ENCODE assay signal across 23 cellular contexts in the genomic region with DNA sequence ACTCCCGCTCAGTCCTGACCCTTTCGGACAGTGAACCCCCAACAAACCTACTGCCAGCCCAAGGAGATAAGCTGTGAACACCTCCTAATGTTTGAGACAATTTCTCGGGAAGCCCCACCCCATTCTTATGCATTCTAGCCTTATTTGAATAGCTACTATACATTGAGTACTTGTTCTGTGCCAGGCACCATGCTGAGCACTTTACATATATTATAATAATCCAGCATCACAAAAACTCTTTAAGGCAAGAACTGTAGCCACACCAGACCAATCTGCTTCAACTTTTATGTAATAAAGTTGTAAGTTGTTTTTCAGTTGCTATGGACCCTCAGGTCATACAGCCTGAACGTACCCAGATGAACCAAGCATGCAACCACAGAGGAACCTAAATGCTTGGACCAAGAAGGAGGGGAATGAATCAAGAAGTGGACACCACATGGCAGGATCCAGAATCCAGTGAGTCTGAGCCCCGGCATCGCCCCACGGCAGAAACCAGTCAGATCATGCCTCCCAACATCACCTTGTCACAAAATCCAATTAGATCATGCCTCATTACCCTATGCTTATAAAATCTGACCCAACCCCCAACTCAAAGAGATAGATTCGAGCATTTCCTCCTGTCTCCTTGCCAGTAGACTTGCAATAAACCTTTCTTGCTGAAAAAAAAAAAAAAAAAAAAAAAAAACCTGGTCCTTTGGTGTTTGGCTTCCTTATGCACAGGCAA.
DNase-seq lines count a peak whose midpoint lies in the region; ATAC-seq and TF ChIP-seq lines count a peak whose summit lies in the region.
"Had no signal": no experiment of that assay in that cellular context is flagged by ENCODE, and none has a peak within 500 bp of the region (broad histone marks: within the 10 kb centered on the region; RNA-seq: fewer than 3 reads in every experiment).

No MANE protein-coding gene starts in this region.

- H3K79me2 ChIP-seq in GM23338 (replicated peaks; ENCODE audit: insufficient read depth), result no peaks in the 10 kb centered on the region

- CTCF ChIA-PET in WTC11 (lab: Charles Lee), result no interaction called here

- H4K20me1 ChIP-seq in GM23338 (replicated peaks; ENCODE audit: insufficient read depth), result no peaks in the 10 kb centered on the region

- H3K9me3 Mint-ChIP-seq in GM23338 (no peaks in the 10 kb centered on the region; the same call in 2 of the 3 replicates), WTC11 (peaks cover 13% of the 10 kb centered on the region)
- H3K9me3 Mint-ChIP-seq: T-cell had no signal

- 0 out of 3 replicates have a peak overlapping the region, but pooled peaks have one; percentile 35 for H3K4me3 Mint-ChIP-seq in GM23338
- H3K4me3 Mint-ChIP-seq in WTC11, result peak overlapping the region; percentile 41
- H3K4me3 Mint-ChIP-seq: CD4-positive, alpha-beta memory T cell; T-cell had no signal

- no peak overlapping the region for H3K27ac ChIP-seq in GM23338 (ENCODE audit: low read depth)
- H3K27ac ChIP-seq in HUES64 (ENCODE audit: low read depth, low read length), result peak overlapping the region; percentile 33; the same call in 1 of the 2 replicates
- no peak overlapping the region for H3K27ac ChIP-seq in mesenchymal stem cell (ENCODE audit: low read length, poor library complexity, severe bottlenecking)
- H3K27ac ChIP-seq: GM23248, PC-9, RWPE1 had no signal

- H3K36me3 Mint-ChIP-seq in GM23338 (ENCODE audit: low read depth) (peaks cover 4% of the 10 kb centered on the region), WTC11 (no peaks in the 10 kb centered on the region; the same call in 1 of the 2 replicates)
- H3K36me3 Mint-ChIP-seq: CD4-positive, alpha-beta memory T cell; T-cell had no signal

- H3K27ac Mint-ChIP-seq in GM23338 (peak overlapping the region; percentile 78), WTC11 (peak overlapping the region; percentile 69)
- H3K27ac Mint-ChIP-seq: CD4-positive, alpha-beta memory T cell; T-cell had no signal

- no peak overlapping the region for H2BK120ac ChIP-seq in mesenchymal stem cell (ENCODE audit: low read depth, low read length)

- POLR2A ChIA-PET in WTC11 (lab: Charles Lee), result interaction anchor here (0.7 kb wide), 1 partner anchor 14 kb away, joined by 3 read pairs; no protein-coding TSS in a partner anchor

- TF ChIP-seq CTCF in GM23338 (conservative IDR thresholded peaks at IDR 0.05; ENCODE audit: low read depth in 2 of 2) (no peak), WTC11 (IDR thresholded peaks at IDR 0.05) (no peak)

- no peak overlapping the region for H2AK5ac ChIP-seq in mesenchymal stem cell (ENCODE audit: low read length, severe bottlenecking)

- H3K4me2 ChIP-seq in GM23338 (peak overlapping the region; percentile 34), mesenchymal stem cell (ENCODE audit: low read length, poor library complexity, severe bottlenecking) (no peak overlapping the region)
- H3K4me2 ChIP-seq: PC-9 had no signal

- no peaks in the 10 kb centered on the region for H3F3A ChIP-seq in GM23338 (replicated peaks; ENCODE audit: low read depth)

- DNase-seq in GM23338 (ENCODE audit: low spot score) (peak; percentile 14), WTC11 (ENCODE audit: low spot score) (no peak), mesenchymal stem cell (no peak), T-helper 1 cell (no peak), CD1c-positive myeloid dendritic cell (ENCODE audit: extremely low spot score) (no peak)
- DNase-seq: Caco-2; CD4-positive, alpha-beta memory T cell; DMS153; GM23248; MM.1S; NCI-H1092; NCI-H1436 treated with DMSO at 0.1 percent for 48 hours; NCI-H1930; NCI-H2171 treated with DMSO at 0.1 percent for 48 hours; NCI-H446; NCI-H69; PC-9; SHP77 treated with DMSO at 0.1 percent for 48 hours; T-cell; T-helper 9 cell had no signal

- peaks cover 12% of the 10 kb centered on the region for H3K27me3 Mint-ChIP-seq in GM23338 (ENCODE audit: insufficient read depth, low read depth, poor library complexity)
- H3K27me3 Mint-ChIP-seq in WTC11 (ENCODE audit: low read depth), result peaks cover 4% of the 10 kb centered on the region; the same call in 1 of the 2 replicates

- H3K4me1 Mint-ChIP-seq in GM23338 (peaks cover 37% of the 10 kb centered on the region), WTC11 (peaks cover 53% of the 10 kb centered on the region)
- H3K4me1 Mint-ChIP-seq: CD4-positive, alpha-beta memory T cell; T-cell had no signal

- peaks cover 18% of the 10 kb centered on the region for H3K4me1 ChIP-seq in GM23338 (ENCODE audit: insufficient read depth)
- peaks cover 13% of the 10 kb centered on the region; the same call in 1 of the 2 replicates for H3K4me1 ChIP-seq in HUES64 (ENCODE audit: insufficient read depth, low read length)
- no peaks in the 10 kb centered on the region for H3K4me1 ChIP-seq in mesenchymal stem cell (ENCODE audit: control insufficient read depth, insufficient read depth, low read depth, low read length)
- H3K4me1 ChIP-seq: Caco-2 had no signal

- H2BK15ac ChIP-seq in mesenchymal stem cell (ENCODE audit: low read depth, poor library complexity, severe bottlenecking), result no peak overlapping the region

- H3K18ac ChIP-seq in mesenchymal stem cell (ENCODE audit: low read depth in 1 of 2, low read length in 2 of 2), result no peak overlapping the region

- WGBS in HUES64, result 52% methylated on average over 8 of the region's 8 CpGs
- 78% methylated on average over 8 of the region's 8 CpGs for WGBS in mesenchymal stem cell

- no peaks in the 10 kb centered on the region for H3K79me1 ChIP-seq in mesenchymal stem cell (replicated peaks; ENCODE audit: low read length, poor library complexity, severe bottlenecking)

- no peak overlapping the region for H3K14ac ChIP-seq in mesenchymal stem cell (ENCODE audit: low read length in 2 of 2)

- H3K27me3 ChIP-seq in GM23338 (ENCODE audit: insufficient read depth) (no peaks in the 10 kb centered on the region), HUES64 (ENCODE audit: insufficient read depth, low read length) (no peaks in the 10 kb centered on the region), mesenchymal stem cell (ENCODE audit: control insufficient read depth in 1 of 2, insufficient read depth in 1 of 2, low read length in 2 of 2) (no peaks in the 10 kb centered on the region)

- H2BK12ac ChIP-seq in mesenchymal stem cell (ENCODE audit: low read length in 2 of 2), result no peak overlapping the region

- H3K23ac ChIP-seq in mesenchymal stem cell (ENCODE audit: low read length in 2 of 2), result no peak overlapping the region

- peaks cover 4% of the 10 kb centered on the region; the same call in 1 of the 2 replicates for H3K36me3 ChIP-seq in GM23338 (ENCODE audit: insufficient read depth)
- no peaks in the 10 kb centered on the region for H3K36me3 ChIP-seq in HUES64 (ENCODE audit: insufficient read depth, low read length)
- no peaks in the 10 kb centered on the region for H3K36me3 ChIP-seq in mesenchymal stem cell (ENCODE audit: control insufficient read depth in 1 of 2, insufficient read depth in 2 of 2, low read depth in 1 of 2, low read length in 2 of 2)

- no peak overlapping the region for H3K4ac ChIP-seq in mesenchymal stem cell (ENCODE audit: low read depth in 1 of 2, low read length in 2 of 2)

- peak overlapping the region; percentile 14 for H4K8ac ChIP-seq in mesenchymal stem cell (ENCODE audit: low read length)

- no peak overlapping the region for H2AFZ ChIP-seq in GM23338
- H2AFZ ChIP-seq in mesenchymal stem cell (ENCODE audit: low read depth, low read length), result no peak overlapping the region
- H2AFZ ChIP-seq: GM23248, PC-9 had no signal

- H3K9me3 ChIP-seq in HUES64 (ENCODE audit: insufficient read depth, low read depth, low read length) (peaks cover 5% of the 10 kb centered on the region; the same call in 1 of the 2 replicates), mesenchymal stem cell (ENCODE audit: control insufficient read depth, low read length) (no peaks in the 10 kb centered on the region)
- H3K9me3 ChIP-seq: Caco-2 had no signal

- H3K9me2 ChIP-seq in GM23338 (ENCODE audit: insufficient read depth), result peaks cover 5% of the 10 kb centered on the region; the same call in 1 of the 2 replicates

- H2BK5ac ChIP-seq in mesenchymal stem cell (ENCODE audit: low read depth, low read length, poor library complexity, severe bottlenecking), result no peak overlapping the region

- no peak overlapping the region for H3K4me3 ChIP-seq in GM23338
- H3K4me3 ChIP-seq in HUES64 (ENCODE audit: low read length), result no peak overlapping the region
- no peak overlapping the region for H3K4me3 ChIP-seq in mesenchymal stem cell (ENCODE audit: insufficient read depth in 1 of 2, low read depth in 1 of 2, low read length in 2 of 2)
- H3K4me3 ChIP-seq: GM23248, PC-9 had no signal

- ATAC-seq in GM23338 (peak; percentile 68), WTC11 (peak; percentile 69), GM21825 (IDR thresholded peaks at IDR 0.05; ENCODE audit: unreplicated experiment) (no peak)
- ATAC-seq: T-cell had no signal

- H3K9ac ChIP-seq in HUES64 (ENCODE audit: low read depth, low read length) (no peak overlapping the region), mesenchymal stem cell (ENCODE audit: low read length) (no peak overlapping the region)
- H3K9ac ChIP-seq: GM23248 had no signal

- no peak overlapping the region for H4K91ac ChIP-seq in mesenchymal stem cell (ENCODE audit: low read length)

TF ChIP-seq in WTC11, 78 proteins besides CTCF, POLR2A, EP300 and RAD21:
- TF ChIP-seq, protein P1, sequence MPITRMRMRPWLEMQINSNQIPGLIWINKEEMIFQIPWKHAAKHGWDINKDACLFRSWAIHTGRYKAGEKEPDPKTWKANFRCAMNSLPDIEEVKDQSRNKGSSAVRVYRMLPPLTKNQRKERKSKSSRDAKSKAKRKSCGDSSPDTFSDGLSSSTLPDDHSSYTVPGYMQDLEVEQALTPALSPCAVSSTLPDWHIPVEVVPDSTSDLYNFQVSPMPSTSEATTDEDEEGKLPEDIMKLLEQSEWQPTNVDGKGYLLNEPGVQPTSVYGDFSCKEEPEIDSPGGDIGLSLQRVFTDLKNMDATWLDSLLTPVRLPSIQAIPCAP (CRISPR knock-in tag; IDR thresholded peaks at IDR 0.05), result no peak
- TF ChIP-seq TEAD4 (CRISPR knock-in tag; IDR thresholded peaks at IDR 0.05), result no peak
- no peak for TF ChIP-seq MXD4 (CRISPR knock-in tag; IDR thresholded peaks at IDR 0.05; ENCODE audit: borderline replicate concordance)
- TF ChIP-seq, protein P2, sequence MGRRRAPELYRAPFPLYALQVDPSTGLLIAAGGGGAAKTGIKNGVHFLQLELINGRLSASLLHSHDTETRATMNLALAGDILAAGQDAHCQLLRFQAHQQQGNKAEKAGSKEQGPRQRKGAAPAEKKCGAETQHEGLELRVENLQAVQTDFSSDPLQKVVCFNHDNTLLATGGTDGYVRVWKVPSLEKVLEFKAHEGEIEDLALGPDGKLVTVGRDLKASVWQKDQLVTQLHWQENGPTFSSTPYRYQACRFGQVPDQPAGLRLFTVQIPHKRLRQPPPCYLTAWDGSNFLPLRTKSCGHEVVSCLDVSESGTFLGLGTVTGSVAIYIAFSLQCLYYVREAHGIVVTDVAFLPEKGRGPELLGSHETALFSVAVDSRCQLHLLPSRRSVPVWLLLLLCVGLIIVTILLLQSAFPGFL (CRISPR knock-in tag; IDR thresholded peaks at IDR 0.05; ENCODE audit: borderline replicate concordance), result no peak
- TF ChIP-seq PRRX2 (CRISPR knock-in tag; IDR thresholded peaks at IDR 0.05), result no peak
- no peak for TF ChIP-seq GABPB1 (CRISPR knock-in tag; IDR thresholded peaks at IDR 0.05)
- no peak for TF ChIP-seq FOXJ3 (CRISPR knock-in tag; IDR thresholded peaks at IDR 0.05; ENCODE audit: borderline replicate concordance)
TF ChIP-seq in WTC11: peak in this region for 0.
